29 cellular contexts compared by ENCODE assay signal in genomic region chr10:124264271-124264670, GRCh38.
"Had no signal": no experiment of that assay in that cellular context is flagged by ENCODE, and none has a peak within 500 bp of the region (broad histone marks: within the 10 kb centered on the region; RNA-seq: fewer than 3 reads in every experiment).

No MANE protein-coding gene starts in this region.

- H3K27me3 Mint-ChIP-seq: activated B cell treated with CpG ODN at 0.5 μM for 24 hours; activated CD8-positive, alpha-beta T cell treated with anti-CD3 and anti-CD28 coated beads for 36 hours; activated naive CD4-positive, alpha-beta T cell treated with anti-CD3 and anti-CD28 coated beads, Interleukin-2, amount 50 U/mL, for 24 hours; activated naive CD8-positive, alpha-beta T cell treated with anti-CD3 and anti-CD28 coated beads for 36 hours; activated naive CD8-positive, alpha-beta T cell treated with anti-CD3 and anti-CD28 coated beads, Interleukin-2, amount 50 U/mL, for 24 hours had no signal

- H3K27ac ChIP-seq: adrenal gland, body of pancreas, colonic mucosa, epithelial cell of prostate, esophagus squamous epithelium, gastroesophageal sphincter, WERI-Rb-1 had no signal

- DNase-seq: activated B cell treated with CpG ODN at 0.5 μM for 24 hours; activated CD4-positive, alpha-beta T cell treated with anti-CD3 and anti-CD28 coated beads for 48 hours; activated CD4-positive, alpha-beta T cell treated with anti-CD3 and anti-CD28 coated beads, Interleukin-2, amount 50 U/mL, for 1 hour; activated CD4-positive, alpha-beta T cell treated with anti-CD3 and anti-CD28 coated beads, Interleukin-2, amount 50 U/mL, for 48 hours; activated CD8-positive, alpha-beta memory T cell treated with anti-CD3 and anti-CD28 coated beads for 24 hours; activated CD8-positive, alpha-beta T cell treated with anti-CD3 and anti-CD28 coated beads for 36 hours; activated gamma-delta T cell; activated naive CD4-positive, alpha-beta T cell; activated naive CD8-positive, alpha-beta T cell treated with anti-CD3 and anti-CD28 coated beads for 36 hours; activated naive CD8-positive, alpha-beta T cell treated with anti-CD3 and anti-CD28 coated beads, Interleukin-2, amount 50 U/mL, for 24 hours; activated T-cell treated with anti-CD3 and anti-CD28 coated beads, Interleukin-2, amount 50 U/mL, for 4 hours; adrenal gland; amygdala; body of pancreas; caudate nucleus; colonic mucosa; effector CD8-positive, alpha-beta T cell; esophagus squamous epithelium; foreskin melanocyte; T-helper 1 cell; T-helper 17 cell; T1000; WERI-Rb-1 had no signal

- H3K36me3 ChIP-seq: adrenal gland, colonic mucosa, esophagus squamous epithelium, gastroesophageal sphincter, WERI-Rb-1 had no signal

- H3K9me3 ChIP-seq: adrenal gland, body of pancreas, colonic mucosa had no signal

- H3K4me1 ChIP-seq: adrenal gland, body of pancreas, colonic mucosa, esophagus squamous epithelium had no signal

- H3K4me1 Mint-ChIP-seq: activated B cell treated with CpG ODN at 0.5 μM for 24 hours; activated naive CD4-positive, alpha-beta T cell treated with anti-CD3 and anti-CD28 coated beads, Interleukin-2, amount 50 U/mL, for 24 hours; activated naive CD8-positive, alpha-beta T cell treated with anti-CD3 and anti-CD28 coated beads for 36 hours; activated naive CD8-positive, alpha-beta T cell treated with anti-CD3 and anti-CD28 coated beads, Interleukin-2, amount 50 U/mL, for 24 hours had no signal

- H3K27me3 ChIP-seq: adrenal gland, body of pancreas, colonic mucosa, gastroesophageal sphincter had no signal

- H3K4me3 ChIP-seq: adrenal gland, body of pancreas, colonic mucosa, esophagus squamous epithelium, gastroesophageal sphincter had no signal

- H3K4me3 Mint-ChIP-seq: activated B cell treated with CpG ODN at 0.5 μM for 24 hours; activated CD8-positive, alpha-beta T cell treated with anti-CD3 and anti-CD28 coated beads for 36 hours; activated naive CD4-positive, alpha-beta T cell treated with anti-CD3 and anti-CD28 coated beads, Interleukin-2, amount 50 U/mL, for 24 hours; activated naive CD8-positive, alpha-beta T cell treated with anti-CD3 and anti-CD28 coated beads for 36 hours; activated naive CD8-positive, alpha-beta T cell treated with anti-CD3 and anti-CD28 coated beads, Interleukin-2, amount 50 U/mL, for 24 hours; activated T-cell treated with anti-CD3 and anti-CD28 coated beads, Interleukin-2, amount 50 U/mL, for 4 hours; activated T-helper 17 cell treated with anti-CD3 and anti-CD28 coated beads, Interleukin-2, amount 50 U/mL, for 72 hours; T-helper 17 cell; T-helper 2 cell treated with Interferon-gamma antibody and Interleukin-4, amounts not matched to agents 5 μg/mL and 100 μg/mL, for 36 hours had no signal

- ATAC-seq: activated CD4-positive, CD25-positive, alpha-beta regulatory T cell treated with anti-CD3 and anti-CD28 coated beads, Interleukin-2, amount 50 U/mL, for 24 hours; activated CD8-positive, alpha-beta T cell treated with anti-CD3 and anti-CD28 coated beads for 36 hours; activated naive CD8-positive, alpha-beta T cell treated with anti-CD3 and anti-CD28 coated beads, Interleukin-2, amount 50 U/mL, for 24 hours; activated T-cell treated with anti-CD3 and anti-CD28 coated beads, Interleukin-2, amount 50 U/mL, for 4 hours; activated T-helper 17 cell treated with anti-CD3 and anti-CD28 coated beads, Interleukin-2, amount 50 U/mL, for 72 hours; body of pancreas; gastroesophageal sphincter; T-helper 17 cell had no signal

- H3K27ac Mint-ChIP-seq: activated B cell treated with CpG ODN at 0.5 μM for 24 hours; activated CD8-positive, alpha-beta T cell treated with anti-CD3 and anti-CD28 coated beads for 36 hours; activated naive CD4-positive, alpha-beta T cell treated with anti-CD3 and anti-CD28 coated beads, Interleukin-2, amount 50 U/mL, for 24 hours; activated naive CD8-positive, alpha-beta T cell treated with anti-CD3 and anti-CD28 coated beads for 36 hours; activated naive CD8-positive, alpha-beta T cell treated with anti-CD3 and anti-CD28 coated beads, Interleukin-2, amount 50 U/mL, for 24 hours; activated T-helper 17 cell treated with anti-CD3 and anti-CD28 coated beads, Interleukin-2, amount 50 U/mL, for 72 hours; T-helper 17 cell; T-helper 2 cell treated with Interferon-gamma antibody and Interleukin-4, amounts not matched to agents 5 μg/mL and 100 μg/mL, for 36 hours had no signal

- H3K36me3 Mint-ChIP-seq: activated naive CD4-positive, alpha-beta T cell treated with anti-CD3 and anti-CD28 coated beads, Interleukin-2, amount 50 U/mL, for 24 hours; activated naive CD8-positive, alpha-beta T cell treated with anti-CD3 and anti-CD28 coated beads for 36 hours had no signal

- H3K9me3 Mint-ChIP-seq: activated B cell treated with CpG ODN at 0.5 μM for 24 hours; activated CD8-positive, alpha-beta T cell treated with anti-CD3 and anti-CD28 coated beads for 36 hours; activated naive CD4-positive, alpha-beta T cell treated with anti-CD3 and anti-CD28 coated beads, Interleukin-2, amount 50 U/mL, for 24 hours; activated naive CD8-positive, alpha-beta T cell treated with anti-CD3 and anti-CD28 coated beads for 36 hours; activated naive CD8-positive, alpha-beta T cell treated with anti-CD3 and anti-CD28 coated beads, Interleukin-2, amount 50 U/mL, for 24 hours; activated T-cell treated with anti-CD3 and anti-CD28 coated beads, Interleukin-2, amount 50 U/mL, for 4 hours; activated T-helper 17 cell treated with anti-CD3 and anti-CD28 coated beads, Interleukin-2, amount 50 U/mL, for 72 hours; T-helper 2 cell treated with Interferon-gamma antibody and Interleukin-4, amounts not matched to agents 5 μg/mL and 100 μg/mL, for 36 hours had no signal
